Comparison of ENCODE assay signal across 8 cellular contexts in genomic region chr5:134845852-134846640, GRCh38.
DNase-seq lines count a peak whose midpoint lies in the region; ATAC-seq and TF ChIP-seq lines count a peak whose summit lies in the region.

Gene C5orf24, plus strand, starts transcription at chr5:134845968. Its CDS starts 8,933 bp downstream, at chr5:134854901.

- TF ChIP-seq CTCF in AG09319 (IDR thresholded peaks at IDR 0.05; ENCODE audit: low read depth, low read length) = no peak

- peak; percentile 94 for DNase-seq in AG09319 (ENCODE audit: extremely low read depth, low read depth)
- DNase-seq in NCI-H345 (lab: John Stamatoyannopoulos, UW) = peak; percentile 96
- DNase-seq in activated CD4-positive, CD25-positive, alpha-beta regulatory T cell treated with anti-CD3 and anti-CD28 coated beads, Interleukin-2, amount 50 U/mL, for 72 hours = peak; percentile 90
- DNase-seq in cerebellar cortex (ENCODE audit: low spot score) = peak; percentile 94
- DNase-seq in islet precursor cell = peak; percentile 96
- peak; percentile 88 for DNase-seq in stimulated activated CD4-positive, alpha-beta T cell treated with anti-CD3 and anti-CD28 coated beads, Interleukin-12 subunit alpha, Interleukin-12 subunit beta, amount 100 ng/mL, for 4 hours

- peak; percentile 93 for ATAC-seq in GM19023 (IDR thresholded peaks at IDR 0.05; ENCODE audit: unreplicated experiment)
- peak; percentile 91 for ATAC-seq in HG03196 (IDR thresholded peaks at IDR 0.05; ENCODE audit: unreplicated experiment)

Comparison
In these comparisons a context has a peak if more than half of its experiments do, and no peak if none do; other contexts are left out.
1. Peak in every context shown above with its lines: DNase-seq and ATAC-seq.